10 cellular contexts compared by ENCODE assay signal in the genomic region with DNA sequence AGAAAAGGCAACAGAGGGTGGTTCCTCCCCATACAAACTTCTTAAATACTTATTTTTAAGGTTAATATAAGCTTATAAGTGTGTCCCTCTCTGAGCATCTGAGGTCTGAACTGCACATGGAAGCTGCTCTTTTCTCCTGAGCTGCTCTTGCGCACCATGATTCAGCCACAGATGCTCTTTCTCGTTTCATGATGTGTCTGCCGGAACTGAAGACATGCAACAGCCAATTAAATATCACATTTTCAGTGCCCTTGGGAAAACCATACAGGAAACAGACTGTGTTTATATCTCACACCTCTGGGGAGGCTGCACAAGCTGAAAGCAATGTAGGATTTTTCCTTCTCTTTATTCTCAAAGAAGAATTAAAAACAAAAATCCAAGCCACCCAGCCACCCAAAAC.
DNase-seq lines count a peak whose midpoint lies in the region; ATAC-seq, FAIRE-seq and TF ChIP-seq lines count a peak whose summit lies in the region.
"Had no signal": no experiment of that assay in that cellular context is flagged by ENCODE, and none has a peak within 500 bp of the region (broad histone marks: within the 10 kb centered on the region; RNA-seq: fewer than 3 reads in every experiment).

No MANE protein-coding gene starts in this region.

- H3K4me1 ChIP-seq in SJCRH30: no peaks in the 10 kb centered on the region
- peaks cover 0 to 2% of the 10 kb centered on the region in 2 experiments; a peak in 1 of 4 replicates for H3K4me1 ChIP-seq in SK-N-SH (ENCODE audit: control insufficient read depth in 1 of 2, insufficient read depth in 2 of 2, low read depth in 1 of 2, low read length in 1 of 2)

- DNase-seq in GM12891 (ENCODE audit: insufficient read length, low spot score) (no peak), choroid plexus epithelial cell (ENCODE audit: low read depth) (peak; percentile 44), SJCRH30 (no peak), NCI-H2107 treated with DMSO at 0.1 percent for 48 hours (lab: John Stamatoyannopoulos, UW; ENCODE audit: unreplicated experiment) (no peak), T-helper 2 cell (no peak), SK-N-SH (no peak)
- DNase-seq: activated CD4-positive, alpha-beta T cell treated with anti-CD3 and anti-CD28 coated beads for 4 hours had no signal

- H3K9ac ChIP-seq in SK-N-SH: no peak overlapping the region

- H3K9me3 ChIP-seq in SJCRH30 (replicated peaks) (no peaks in the 10 kb centered on the region), SK-N-SH (no peaks in the 10 kb centered on the region)

- H3K9me2 ChIP-seq in SK-N-SH: no peaks in the 10 kb centered on the region

- no peak for TF ChIP-seq POLR2A in GM12891 (IDR thresholded peaks at IDR 0.05; ENCODE audit: low read depth, low read length)

- TF ChIP-seq CTCF in choroid plexus epithelial cell (conservative IDR thresholded peaks at IDR 0.05; ENCODE audit: low read depth, low read length): no peak
- no peak for TF ChIP-seq CTCF in SK-N-SH (IDR thresholded peaks at IDR 0.05)

- POLR2A ChIA-PET in SK-N-SH (lab: Yijun Ruan, JAX): no interaction called here

- H3K27ac ChIP-seq in SJCRH30 (no peak overlapping the region), SK-N-SH (ENCODE audit: low read depth in 2 of 2, low read length in 1 of 2) (no peak overlapping the region)

- no peak overlapping the region for H3K4me2 ChIP-seq in SK-N-SH

- FAIRE-seq in GM12891 (lab: Jason Lieb, UNC): peak; percentile 28
- FAIRE-seq: G401.6 had no signal

- TF ChIP-seq EP300 in SK-N-SH (IDR thresholded peaks at IDR 0.05; ENCODE audit: borderline replicate concordance in 1 of 2, low read depth in 1 of 2, low read length in 1 of 2): no peak

- no peaks in the 10 kb centered on the region for H3K79me2 ChIP-seq in SK-N-SH (ENCODE audit: insufficient read depth)

- ATAC-seq in GM21360 (IDR thresholded peaks at IDR 0.05; ENCODE audit: unreplicated experiment) (peak; percentile 52), HG03196 (IDR thresholded peaks at IDR 0.05; ENCODE audit: unreplicated experiment) (peak; percentile 82)

- no peak overlapping the region for H2AFZ ChIP-seq in SK-N-SH (ENCODE audit: low read depth)

- H4K20me1 ChIP-seq in SK-N-SH (ENCODE audit: insufficient read depth): no peaks in the 10 kb centered on the region

- CTCF ChIA-PET in SK-N-SH (lab: Yijun Ruan, JAX): no interaction called here

- 97% methylated on average over 3 of the region's 3 CpGs for WGBS in SK-N-SH (ENCODE audit: low lambda C conversion rate)

- no peaks in the 10 kb centered on the region for H3F3A ChIP-seq in SK-N-SH (replicated peaks; ENCODE audit: insufficient read depth)

- H3K4me3 ChIP-seq in choroid plexus epithelial cell (ENCODE audit: low read depth, low read length): no peak overlapping the region
- H3K4me3 ChIP-seq in SJCRH30: no peak overlapping the region
- no peak overlapping the region for H3K4me3 ChIP-seq in SK-N-SH (ENCODE audit: low read depth in 2 of 2, low read length in 1 of 2)

- H3K27me3 ChIP-seq in SJCRH30 (no peaks in the 10 kb centered on the region), SK-N-SH (ENCODE audit: insufficient read depth) (no peaks in the 10 kb centered on the region)

- TF ChIP-seq RAD21 in SK-N-SH (IDR thresholded peaks at IDR 0.05; ENCODE audit: low read length): no peak

- H3K36me3 ChIP-seq in SJCRH30: no peaks in the 10 kb centered on the region
- H3K36me3 ChIP-seq in SK-N-SH (replicated peaks in 1 of 2; ENCODE audit: control insufficient read depth in 1 of 2, insufficient read depth in 2 of 2, low read length in 1 of 2): no peaks in the 10 kb centered on the region

TF ChIP-seq in GM12891, 5 proteins besides CTCF, POLR2A, EP300 and RAD21:
- TF ChIP-seq PAX5 (IDR thresholded peaks at IDR 0.05; ENCODE audit: insufficient read depth, low read length, severe bottlenecking) (no peak), TAF1 (IDR thresholded peaks at IDR 0.05; ENCODE audit: low read depth, low read length) (no peak), SPI1 (IDR thresholded peaks at IDR 0.05; ENCODE audit: low read depth, low read length) (no peak), POU2F2 (IDR thresholded peaks at IDR 0.05; ENCODE audit: low read depth, low read length) (no peak), POLR2AphosphoS5 (IDR thresholded peaks at IDR 0.05; ENCODE audit: low read depth, low read length) (no peak)

TF ChIP-seq in SK-N-SH, 30 proteins besides CTCF, POLR2A, EP300 and RAD21:
- TF ChIP-seq ELF1 (IDR thresholded peaks at IDR 0.05): no peak
- no peak for TF ChIP-seq TEAD4 (IDR thresholded peaks at IDR 0.05; ENCODE audit: borderline replicate concordance, insufficient read depth)
- no peak for TF ChIP-seq SIN3A (IDR thresholded peaks at IDR 0.05; ENCODE audit: borderline replicate concordance, low read depth, low read length)
- TF ChIP-seq, protein P1, sequence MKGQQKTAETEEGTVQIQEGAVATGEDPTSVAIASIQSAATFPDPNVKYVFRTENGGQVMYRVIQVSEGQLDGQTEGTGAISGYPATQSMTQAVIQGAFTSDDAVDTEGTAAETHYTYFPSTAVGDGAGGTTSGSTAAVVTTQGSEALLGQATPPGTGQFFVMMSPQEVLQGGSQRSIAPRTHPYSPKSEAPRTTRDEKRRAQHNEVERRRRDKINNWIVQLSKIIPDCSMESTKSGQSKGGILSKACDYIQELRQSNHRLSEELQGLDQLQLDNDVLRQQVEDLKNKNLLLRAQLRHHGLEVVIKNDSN (IDR thresholded peaks at IDR 0.05; ENCODE audit: borderline replicate concordance, low read depth): no peak
- TF ChIP-seq RCOR1 (IDR thresholded peaks at IDR 0.05; ENCODE audit: low read length): no peak
- TF ChIP-seq CHD2 (IDR thresholded peaks at IDR 0.05; ENCODE audit: low read length, partially characterized antibody): no peak
- no peak for TF ChIP-seq RXRA (IDR thresholded peaks at IDR 0.05; ENCODE audit: borderline replicate concordance, low read depth)
- TF ChIP-seq MEF2A (IDR thresholded peaks at IDR 0.05; ENCODE audit: borderline replicate concordance, low read depth): no peak
- TF ChIP-seq FOXJ3 (CRISPR knock-in tag; IDR thresholded peaks at IDR 0.05): no peak
- no peak for TF ChIP-seq POLR2AphosphoS5 (IDR thresholded peaks at IDR 0.05; ENCODE audit: low read depth, low read length)
- TF ChIP-seq MXI1 (IDR thresholded peaks at IDR 0.05; ENCODE audit: low read depth, low read length): no peak
- TF ChIP-seq JUND (IDR thresholded peaks at IDR 0.05): no peak
- TF ChIP-seq MAX (IDR thresholded peaks at IDR 0.05; ENCODE audit: low read depth): no peak
- TF ChIP-seq, protein P2, sequence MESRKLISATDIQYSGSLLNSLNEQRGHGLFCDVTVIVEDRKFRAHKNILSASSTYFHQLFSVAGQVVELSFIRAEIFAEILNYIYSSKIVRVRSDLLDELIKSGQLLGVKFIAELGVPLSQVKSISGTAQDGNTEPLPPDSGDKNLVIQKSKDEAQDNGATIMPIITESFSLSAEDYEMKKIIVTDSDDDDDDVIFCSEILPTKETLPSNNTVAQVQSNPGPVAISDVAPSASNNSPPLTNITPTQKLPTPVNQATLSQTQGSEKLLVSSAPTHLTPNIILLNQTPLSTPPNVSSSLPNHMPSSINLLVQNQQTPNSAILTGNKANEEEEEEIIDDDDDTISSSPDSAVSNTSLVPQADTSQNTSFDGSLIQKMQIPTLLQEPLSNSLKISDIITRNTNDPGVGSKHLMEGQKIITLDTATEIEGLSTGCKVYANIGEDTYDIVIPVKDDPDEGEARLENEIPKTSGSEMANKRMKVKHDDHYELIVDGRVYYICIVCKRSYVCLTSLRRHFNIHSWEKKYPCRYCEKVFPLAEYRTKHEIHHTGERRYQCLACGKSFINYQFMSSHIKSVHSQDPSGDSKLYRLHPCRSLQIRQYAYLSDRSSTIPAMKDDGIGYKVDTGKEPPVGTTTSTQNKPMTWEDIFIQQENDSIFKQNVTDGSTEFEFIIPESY (IDR thresholded peaks at IDR 0.05; ENCODE audit: borderline replicate concordance, low read depth): no peak
- no peak for TF ChIP-seq TAF1 (IDR thresholded peaks at IDR 0.05; ENCODE audit: borderline replicate concordance, low read depth, low read length)
- no peak for TF ChIP-seq NRF1 (IDR thresholded peaks at IDR 0.05; ENCODE audit: low read depth, low read length)
- TF ChIP-seq REST (IDR thresholded peaks at IDR 0.05; ENCODE audit: low read depth, low read length): no peak
- TF ChIP-seq GABPA (IDR thresholded peaks at IDR 0.05; ENCODE audit: low read depth): no peak
